7 cellular contexts compared by ENCODE assay signal in genomic region chr7:148699772-148700629, GRCh38. TPM values are rescaled to one million over a fixed set of nuclear protein-coding genes. Genes with fewer than 3 reads are reported as not detected.
A peak's percentile ranks its signal among the peaks of the same experiment; 100 is the strongest.
DNase-seq lines count a peak whose midpoint lies in the region; ATAC-seq lines count a peak whose summit lies in the region.

No MANE protein-coding gene starts in this region.

- H3K9me3 Mint-ChIP-seq in activated T-helper 2 cell treated with anti-CD3 and anti-CD28 coated beads, Interferon-gamma antibody, Interleukin-2, Interleukin-4, amounts not matched to agents 10 μg/mL and 5 μg/mL and 100 μg/mL, durations not matched to agents 14 hours and 24 hours and 36 hours, result no peaks in the 10 kb centered on the region

- peaks cover 66% of the 10 kb centered on the region for H3K4me1 Mint-ChIP-seq in activated T-helper 2 cell treated with anti-CD3 and anti-CD28 coated beads, Interferon-gamma antibody, Interleukin-2, Interleukin-4, amounts not matched to agents 10 μg/mL and 5 μg/mL and 100 μg/mL, durations not matched to agents 14 hours and 24 hours and 36 hours (ENCODE audit: low read depth)

- peaks cover 17% of the 10 kb centered on the region for H3K36me3 Mint-ChIP-seq in activated T-helper 2 cell treated with anti-CD3 and anti-CD28 coated beads, Interferon-gamma antibody, Interleukin-2, Interleukin-4, amounts not matched to agents 10 μg/mL and 5 μg/mL and 100 μg/mL, durations not matched to agents 14 hours and 24 hours and 36 hours (ENCODE audit: low read depth)

- DNase-seq in ELR (ENCODE audit: low read depth) (peak; percentile 34), Karpas-422 (peak; percentile 67), mesenteric fat pad (ENCODE audit: low spot score) (no peak)
- DNase-seq in activated T-helper 2 cell treated with anti-CD3 and anti-CD28 coated beads, Interferon-gamma antibody, Interleukin-2, Interleukin-4, amounts not matched to agents 10 μg/mL and 5 μg/mL and 100 μg/mL, durations not matched to agents 14 hours and 24 hours and 36 hours (ENCODE audit: low spot score), result no peak

- no peak overlapping the region for H2AFZ ChIP-seq in Karpas-422 (ENCODE audit: low read length)

- H3K4me3 ChIP-seq in Karpas-422 (ENCODE audit: low read length) (peak overlapping the region; percentile 84), iPS-15b (ENCODE audit: low read depth, low read length) (peak overlapping the region; percentile 87), skeletal muscle tissue (ENCODE audit: low read length in 3 of 3) (peak overlapping the region; percentile 78 to 88 (median 80))

- no peaks in the 10 kb centered on the region for H3K27me3 Mint-ChIP-seq in activated T-helper 2 cell treated with anti-CD3 and anti-CD28 coated beads, Interferon-gamma antibody, Interleukin-2, Interleukin-4, amounts not matched to agents 10 μg/mL and 5 μg/mL and 100 μg/mL, durations not matched to agents 14 hours and 24 hours and 36 hours (ENCODE audit: low read depth)

- no peaks in the 10 kb centered on the region for H3K9me3 ChIP-seq in Karpas-422 (ENCODE audit: low read length)
- no peaks in the 10 kb centered on the region for H3K9me3 ChIP-seq in iPS-15b (ENCODE audit: control insufficient read depth, insufficient read depth, low read length)
- H3K9me3 ChIP-seq in skeletal muscle tissue (ENCODE audit: control insufficient read depth in 3 of 3, low read length in 3 of 3), result no peaks in the 10 kb centered on the region

- ATAC-seq in GM21529 (IDR thresholded peaks at IDR 0.05; ENCODE audit: unreplicated experiment), result peak; percentile 35

- H3K27ac ChIP-seq in Karpas-422 (ENCODE audit: low read length) (peak overlapping the region; percentile 74), skeletal muscle tissue (ENCODE audit: low read depth, low read length) (peak overlapping the region; percentile 93)

- H3K4me3 Mint-ChIP-seq in activated T-helper 2 cell treated with anti-CD3 and anti-CD28 coated beads, Interferon-gamma antibody, Interleukin-2, Interleukin-4, amounts not matched to agents 10 μg/mL and 5 μg/mL and 100 μg/mL, durations not matched to agents 14 hours and 24 hours and 36 hours (ENCODE audit: low read depth), result peak overlapping the region; percentile 91

- H3K27me3 ChIP-seq in Karpas-422 (ENCODE audit: low read length), result no peaks in the 10 kb centered on the region
- no peaks in the 10 kb centered on the region for H3K27me3 ChIP-seq in iPS-15b (ENCODE audit: control insufficient read depth, insufficient read depth, low read length)
- H3K27me3 ChIP-seq in skeletal muscle tissue (ENCODE audit: control insufficient read depth in 3 of 3, insufficient read depth in 3 of 3, low read length in 3 of 3), result no peaks in the 10 kb centered on the region

- peak overlapping the region; percentile 96 for H3K4me2 ChIP-seq in Karpas-422 (ENCODE audit: low read depth, low read length, poor library complexity, severe bottlenecking)

- H3K36me3 ChIP-seq in Karpas-422 (ENCODE audit: insufficient read depth, low read length) (no peaks in the 10 kb centered on the region), iPS-15b (ENCODE audit: control insufficient read depth, insufficient read depth, low read length) (no peaks in the 10 kb centered on the region), skeletal muscle tissue (ENCODE audit: control insufficient read depth in 3 of 3, insufficient read depth in 3 of 3, low read length in 3 of 3) (no peaks in the 10 kb centered on the region)

- intact Hi-C loops in activated T-helper 2 cell treated with anti-CD3 and anti-CD28 coated beads, Interferon-gamma antibody, Interleukin-2, Interleukin-4, amounts not matched to agents 10 μg/mL and 5 μg/mL and 100 μg/mL, durations not matched to agents 14 hours and 24 hours and 36 hours (cut with micrococcal nuclease), result loop anchor here (2.0 to 10.0 kb wide), 5 partner anchors 71 to 1172 kb away; partner anchors contain the start of gene ATP6V0E2

- H3K79me2 ChIP-seq in Karpas-422 (ENCODE audit: low read length), result peaks cover 60% of the 10 kb centered on the region

- peak overlapping the region; percentile 90 for H3K27ac Mint-ChIP-seq in activated T-helper 2 cell treated with anti-CD3 and anti-CD28 coated beads, Interferon-gamma antibody, Interleukin-2, Interleukin-4, amounts not matched to agents 10 μg/mL and 5 μg/mL and 100 μg/mL, durations not matched to agents 14 hours and 24 hours and 36 hours

- peaks cover 49% of the 10 kb centered on the region for H4K20me1 ChIP-seq in Karpas-422 (ENCODE audit: insufficient read depth, low read depth, low read length)

- H3K9me2 ChIP-seq in Karpas-422 (replicated peaks; ENCODE audit: insufficient read depth, low read length), result no peaks in the 10 kb centered on the region

- H3K9ac ChIP-seq in Karpas-422 (ENCODE audit: low read length) (peak overlapping the region; percentile 91), iPS-15b (ENCODE audit: low read depth, low read length) (peak overlapping the region; percentile 89), skeletal muscle tissue (ENCODE audit: low read depth in 1 of 3, low read length in 3 of 3) (peak overlapping the region; percentile 93 to 96 (median 94))

- peaks cover 63% of the 10 kb centered on the region for H3K4me1 ChIP-seq in Karpas-422 (ENCODE audit: low read length)
- peaks cover 31% of the 10 kb centered on the region for H3K4me1 ChIP-seq in iPS-15b (ENCODE audit: control insufficient read depth, insufficient read depth, low read length)
- peaks cover 21 to 42% (median 29%) of the 10 kb centered on the region in 3 donors for H3K4me1 ChIP-seq in skeletal muscle tissue (ENCODE audit: control insufficient read depth in 3 of 3, insufficient read depth in 3 of 3, low read length in 3 of 3)

RNA-seq across cellular contexts. Expression of gene CUL1, which starts 1.3 kb away (rescaled TPM):
- 42.4 and 55.5 TPM in 2 replicates for total RNA-seq in Karpas-422 (2014; rRNA removed; shearing (Covaris generic); ENCODE audit: low replicate concordance)
- total RNA-seq in activated T-helper 2 cell treated with anti-CD3 and anti-CD28 coated beads, Interferon-gamma antibody, Interleukin-2, Interleukin-4, amounts not matched to agents 10 μg/mL and 5 μg/mL and 100 μg/mL, durations not matched to agents 14 hours and 24 hours and 36 hours, result 69.4 and 74.5 TPM in 2 replicates
- total RNA-seq in skeletal muscle tissue, result 33.9 TPM
- 50.6 TPM for total RNA-seq in mesenteric fat pad

Comparison
In these comparisons a context has a peak if more than half of its experiments do, and no peak if none do; other contexts are left out.
1. DNase-seq: peak in ELR (single experiment) and Karpas-422 (single experiment); none in activated T-helper 2 cell treated with anti-CD3 and anti-CD28 coated beads, Interferon-gamma antibody, Interleukin-2, Interleukin-4, amounts not matched to agents 10 μg/mL and 5 μg/mL and 100 μg/mL, durations not matched to agents 14 hours and 24 hours and 36 hours (single experiment) and mesenteric fat pad (single experiment).
2. Peak in every context shown above with its lines, with median percentiles within 50 percentile points of each other: H3K4me3 ChIP-seq and H3K9ac ChIP-seq.